In genomic region chr16:752008-752315, GRCh38 we compare ENCODE assay signal across 1 cellular context.
TF ChIP-seq lines count a peak whose summit lies in the region.

No MANE protein-coding gene starts in this region.

TF ChIP-seq in GM23338, 12 proteins besides CTCF, POLR2A, EP300 and RAD21:
- TF ChIP-seq NANOG (IDR thresholded peaks at IDR 0.05; ENCODE audit: borderline replicate concordance): no peak
- TF ChIP-seq CREB1 (CRISPR knock-in tag; IDR thresholded peaks at IDR 0.05; ENCODE audit: low read depth): no peak
- no peak for TF ChIP-seq STAT1 (IDR thresholded peaks at IDR 0.05; ENCODE audit: unreplicated experiment)
- TF ChIP-seq REST (IDR thresholded peaks at IDR 0.05; ENCODE audit: unreplicated experiment): no peak
- no peak for TF ChIP-seq ZNF462 (CRISPR knock-in tag; IDR thresholded peaks at IDR 0.05)
- TF ChIP-seq POLR2AphosphoS5 (IDR thresholded peaks at IDR 0.05; ENCODE audit: low read depth): no peak
- no peak for TF ChIP-seq EZH2 (IDR thresholded peaks at IDR 0.05; ENCODE audit: low read depth, unreplicated experiment)
- TF ChIP-seq JUNB (IDR thresholded peaks at IDR 0.05; ENCODE audit: unreplicated experiment): no peak
- TF ChIP-seq ZNF114 (CRISPR knock-in tag; IDR thresholded peaks at IDR 0.05): no peak
- no peak for TF ChIP-seq ZNF331 (CRISPR knock-in tag; IDR thresholded peaks at IDR 0.05; ENCODE audit: low read depth)
- no peak for TF ChIP-seq EZH2phosphoT487 (IDR thresholded peaks at IDR 0.05; ENCODE audit: unreplicated experiment)
- TF ChIP-seq ETS1 (IDR thresholded peaks at IDR 0.05): no peak
